ENCODE assay signal across 9 cellular contexts in the genomic region with DNA sequence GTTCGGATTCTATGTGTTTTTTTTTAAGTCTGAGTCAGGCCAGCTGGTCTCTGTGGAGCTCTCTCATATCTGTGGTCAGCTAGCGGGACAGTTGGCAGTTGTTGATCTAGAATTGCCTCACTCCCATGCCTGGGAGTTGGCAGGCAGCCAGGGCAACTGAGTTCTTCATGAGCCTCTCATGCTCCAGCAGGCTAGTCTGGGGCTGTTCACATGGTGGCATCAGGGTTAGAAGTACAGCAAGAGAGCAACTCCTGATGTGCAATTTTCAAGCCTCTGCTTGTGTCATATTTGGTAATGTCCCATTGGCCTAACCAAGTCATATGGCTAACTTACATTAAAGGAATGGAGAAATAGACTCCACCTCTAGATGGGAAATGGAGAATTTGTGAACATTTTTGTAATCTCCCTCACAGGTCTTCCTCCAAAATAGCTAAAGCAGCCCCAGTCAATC. TPM values are rescaled to one million over a fixed set of nuclear protein-coding genes. Genes with fewer than 3 reads are reported as not detected.
DNase-seq lines count a peak whose midpoint lies in the region; ATAC-seq and TF ChIP-seq lines count a peak whose summit lies in the region.
"Had no signal": no experiment of that assay in that cellular context is flagged by ENCODE, and none has a peak within 500 bp of the region (broad histone marks: within the 10 kb centered on the region; RNA-seq: fewer than 3 reads in every experiment).

No MANE protein-coding gene starts in this region.

- no peak for TF ChIP-seq CTCF in WTC11 (IDR thresholded peaks at IDR 0.05)

- no peak overlapping the region for H3K4me3 Mint-ChIP-seq in WTC11

- DNase-seq in NCI-H345 (lab: John Stamatoyannopoulos, UW) (peak; percentile 46), NCI-H345 treated with DMSO at 0.1 percent for 48 hours (lab: John Stamatoyannopoulos, UW; ENCODE audit: unreplicated experiment) (no peak), WTC11 (ENCODE audit: low spot score) (no peak), iris pigment epithelial cell (ENCODE audit: low read depth) (peak; percentile 99), ureter (ENCODE audit: low spot score) (peak; percentile 53), NCI-H1092 treated with DMSO at 0.1 percent for 48 hours (lab: John Stamatoyannopoulos, UW) (no peak), DMS79 (lab: John Stamatoyannopoulos, UW) (no peak)
- DNase-seq: NCI-H774 had no signal

- CTCF ChIA-PET in WTC11 (lab: Charles Lee): interaction anchor here (1.1 to 1.4 kb wide), 3 partner anchors 13 to 135 kb away, joined by 3 to 4 read pairs (median 4); no protein-coding TSS in a partner anchor

- ATAC-seq in WTC11: no peak
- no peak for ATAC-seq in GM19351 (IDR thresholded peaks at IDR 0.05; ENCODE audit: unreplicated experiment)

- H3K36me3 Mint-ChIP-seq in WTC11: no peaks in the 10 kb centered on the region

- no peaks in the 10 kb centered on the region for H3K27me3 Mint-ChIP-seq in WTC11 (ENCODE audit: low read depth)

- POLR2A ChIA-PET in WTC11 (lab: Charles Lee): no interaction called here

- H3K9me3 Mint-ChIP-seq in WTC11: no peaks in the 10 kb centered on the region

- H3K27ac Mint-ChIP-seq in WTC11: no peak overlapping the region

- H3K4me1 Mint-ChIP-seq in WTC11: peaks cover 12% of the 10 kb centered on the region

TF ChIP-seq in WTC11, 78 proteins besides CTCF, POLR2A, EP300 and RAD21:
- TF ChIP-seq GABPB1 (CRISPR knock-in tag; IDR thresholded peaks at IDR 0.05) (peak; percentile 76), OVOL2 (CRISPR knock-in tag; IDR thresholded peaks at IDR 0.05; ENCODE audit: borderline replicate concordance) (no peak)
TF ChIP-seq in WTC11: peak in this region for 1.

RNA-seq across cellular contexts. Expression of a gene that starts 6.7 kb away (rescaled TPM):
- total RNA-seq in WTC11 (2021) (26.0 to 29.1 TPM (median 27.5 TPM) in 3 replicates), ureter (33.9 TPM)

RNA-seq across cellular contexts. Expression of a gene that starts 25.2 kb away (rescaled TPM):
- 0.74 to 1.2 TPM (median 0.99 TPM) in 3 replicates for total RNA-seq in WTC11 (2021)
- 29.8 TPM for total RNA-seq in ureter

Comparison
In these comparisons a context has a peak if more than half of its experiments do, and no peak if none do; other contexts are left out.
1. DNase-seq: peak in NCI-H345 (single experiment), iris pigment epithelial cell (single experiment) and ureter (single experiment); none in NCI-H345 treated with DMSO at 0.1 percent for 48 hours (single experiment), WTC11 (single experiment), NCI-H1092 treated with DMSO at 0.1 percent for 48 hours (single experiment) and DMS79 (single experiment).
2. RNA of a gene that starts 25.2 kb away (total RNA-seq): 29.8 TPM in ureter (single experiment); 0.74 to 1.2 TPM in WTC11; every median in the first group is over 10 times any median in the second.